24 cellular contexts compared by ENCODE assay signal in genomic region chrX:40988100-40988499, GRCh38.
"Had no signal": no experiment of that assay in that cellular context is flagged by ENCODE, and none has a peak within 500 bp of the region (broad histone marks: within the 10 kb centered on the region; RNA-seq: fewer than 3 reads in every experiment).

No MANE protein-coding gene starts in this region.

- H3K36me3 ChIP-seq: colonic mucosa, esophagus squamous epithelium, gastrocnemius medialis, heart right ventricle, left ventricle myocardium inferior, lower lobe of right lung had no signal

- FAIRE-seq: endometrium, islet of Langerhans, keratinocyte had no signal

- H3K4me3 ChIP-seq: colonic mucosa, esophagus squamous epithelium, gastrocnemius medialis, heart right ventricle, left ventricle myocardium inferior, lower lobe of right lung, mucosa of descending colon had no signal

- H3K27me3 ChIP-seq: colonic mucosa, esophagus squamous epithelium, gastrocnemius medialis had no signal

- DNase-seq: colonic mucosa; cortex of kidney; effector CD8-positive, alpha-beta T cell; effector memory CD8-positive, alpha-beta T cell; esophagus squamous epithelium; foreskin fibroblast; foreskin melanocyte; gastrocnemius medialis; glutamatergic neuron; head of caudate nucleus; heart right ventricle; hippocampal formation; left cardiac atrium; left ventricle myocardium inferior; lower lobe of right lung; mesenchymal stem cell; mucosa of descending colon; naive B cell; naive thymus-derived CD8-positive, alpha-beta T cell had no signal

- ATAC-seq: effector memory CD8-positive, alpha-beta T cell; esophagus mucosa; gastrocnemius medialis; heart right ventricle; left cardiac atrium; lower lobe of right lung; mucosa of descending colon; naive thymus-derived CD8-positive, alpha-beta T cell had no signal

- H3K27ac ChIP-seq: colonic mucosa, epithelial cell of prostate, esophagus squamous epithelium, gastrocnemius medialis, heart right ventricle, left ventricle myocardium inferior, lower lobe of right lung had no signal

- H3K4me1 ChIP-seq: colonic mucosa, esophagus squamous epithelium, gastrocnemius medialis, heart right ventricle, left ventricle myocardium inferior, lower lobe of right lung had no signal

- H3K9me3 ChIP-seq: colonic mucosa, esophagus squamous epithelium, gastrocnemius medialis, left ventricle myocardium inferior, lower lobe of right lung, mucosa of descending colon had no signal
